ENCODE assay signal across 1 cellular context in the genomic region with DNA sequence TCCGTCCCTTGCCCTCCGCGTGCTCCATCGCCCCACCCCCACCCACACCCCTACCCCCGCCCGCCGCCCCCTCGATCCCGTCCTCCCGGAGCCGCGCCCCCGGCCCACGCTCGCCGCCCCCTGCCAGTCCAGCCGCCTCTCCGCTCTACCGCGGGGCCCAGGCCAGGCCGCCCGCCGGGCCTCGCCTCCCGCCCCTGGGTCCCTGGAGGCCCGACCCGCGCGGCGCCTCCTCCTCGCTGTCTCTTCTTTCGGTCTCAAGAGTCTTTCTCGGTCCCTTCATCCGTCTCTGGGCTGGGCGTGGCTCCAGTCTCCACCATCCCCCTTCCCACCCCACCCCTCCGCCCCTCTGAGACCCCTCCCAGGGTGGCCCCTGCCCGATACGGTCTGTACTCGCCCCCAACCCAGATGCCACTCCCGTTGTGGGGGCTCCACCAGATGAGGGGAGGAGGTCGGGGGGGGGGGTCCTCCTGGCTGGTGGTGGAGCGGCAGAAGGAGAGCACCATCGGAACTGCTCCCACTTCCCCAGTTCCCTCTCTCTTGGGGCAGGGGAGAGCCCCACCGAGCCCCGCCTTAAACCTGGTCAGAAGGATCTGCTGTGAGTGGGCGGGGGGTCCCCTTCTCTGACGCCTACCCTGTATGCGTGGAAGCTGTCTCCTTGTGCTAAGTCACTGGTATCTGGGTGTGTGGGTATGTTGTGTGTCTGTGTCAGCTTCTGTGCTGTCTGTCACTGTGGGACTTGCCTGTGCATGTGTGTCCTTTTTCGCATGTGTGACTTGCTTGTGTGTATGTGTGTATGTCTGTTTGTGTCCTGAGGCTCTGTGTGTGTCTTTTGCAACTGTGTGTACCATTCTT.
TF ChIP-seq lines count a peak whose summit lies in the region.

No MANE protein-coding gene starts in this region.

TF ChIP-seq in SK-N-SH treated with all-trans-retinoic acid at 6 μM for 48 hours, 23 proteins besides CTCF, POLR2A, EP300 and RAD21 (continued from another document):
- no peak for TF ChIP-seq ZNF565 (CRISPR knock-in tag; conservative IDR thresholded peaks at IDR 0.05; ENCODE audit: low read depth)
- TF ChIP-seq GLIS3 (CRISPR knock-in tag; IDR thresholded peaks at IDR 0.05): no peak
- TF ChIP-seq OSR1 (CRISPR knock-in tag; IDR thresholded peaks at IDR 0.05): no peak
